In genomic region chr5:142215915-142216681, GRCh38 we compare ENCODE assay signal across 7 cellular contexts.
A peak's percentile ranks its signal among the peaks of the same experiment; 100 is the strongest.
DNase-seq lines count a peak whose midpoint lies in the region; ATAC-seq and TF ChIP-seq lines count a peak whose summit lies in the region.

No MANE protein-coding gene starts in this region.

- TF ChIP-seq POLR2A in transverse colon (IDR thresholded peaks at IDR 0.05) = no peak

- H3K27me3 ChIP-seq in brain microvascular endothelial cell (replicated peaks) (no peaks in the 10 kb centered on the region), transverse colon (no peaks in the 10 kb centered on the region)
- H3K27me3 ChIP-seq in naive thymus-derived CD4-positive, alpha-beta T cell (ENCODE audit: control insufficient read depth in 2 of 2, insufficient read depth in 2 of 2, low read length in 2 of 2) = no peaks in the 10 kb centered on the region

- no peaks in the 10 kb centered on the region for H3K36me3 Mint-ChIP-seq in naive thymus-derived CD4-positive, alpha-beta T cell

- no peaks in the 10 kb centered on the region for H3K36me3 ChIP-seq in brain microvascular endothelial cell (replicated peaks)
- no peaks in the 10 kb centered on the region for H3K36me3 ChIP-seq in transverse colon
- H3K36me3 ChIP-seq in naive thymus-derived CD4-positive, alpha-beta T cell (ENCODE audit: control insufficient read depth in 2 of 3, insufficient read depth in 3 of 3, low read length in 3 of 3) = no peaks in the 10 kb centered on the region

- TF ChIP-seq EP300 in transverse colon (IDR thresholded peaks at IDR 0.05; ENCODE audit: low read depth) = no peak

- CTCF ChIA-PET in naive thymus-derived CD4-positive, alpha-beta T cell (lab: Charles Lee) = no interaction called here

- peak; percentile 83 for DNase-seq in HT-29 (ENCODE audit: low spot score)
- DNase-seq in brain microvascular endothelial cell = peak; percentile 97
- peak in 1 of 2 donors; percentile 49 for DNase-seq in left colon
- DNase-seq in transverse colon = peak; percentile 47
- no peak for DNase-seq in naive thymus-derived CD4-positive, alpha-beta T cell

- H3K4me1 Mint-ChIP-seq in naive thymus-derived CD4-positive, alpha-beta T cell = peaks cover 4 to 8% (median 5%) of the 10 kb centered on the region in 7 donors

- ATAC-seq in left colon (peak; percentile 21), HG02759 (IDR thresholded peaks at IDR 0.05; ENCODE audit: unreplicated experiment) (no peak), HG02642 (IDR thresholded peaks at IDR 0.05; ENCODE audit: poor library complexity, unreplicated experiment) (no peak)
- ATAC-seq in naive thymus-derived CD4-positive, alpha-beta T cell = no peak

- H3K4me1 ChIP-seq in transverse colon = peaks cover 0 to 10% (median 7%) of the 10 kb centered on the region in 4 donors
- H3K4me1 ChIP-seq in naive thymus-derived CD4-positive, alpha-beta T cell (ENCODE audit: control insufficient read depth in 2 of 2, insufficient read depth in 2 of 2, low read length in 2 of 2) = no peaks in the 10 kb centered on the region

- no peaks in the 10 kb centered on the region for H3K9me3 ChIP-seq in transverse colon
- no peaks in the 10 kb centered on the region for H3K9me3 ChIP-seq in naive thymus-derived CD4-positive, alpha-beta T cell (ENCODE audit: control insufficient read depth in 2 of 3, low read length in 3 of 3)

- peak overlapping the region; percentile 53 for H3K27ac ChIP-seq in brain microvascular endothelial cell
- peak overlapping the region; percentile 66 to 77 (median 67) for H3K27ac ChIP-seq in transverse colon
- no peak overlapping the region for H3K27ac ChIP-seq in naive thymus-derived CD4-positive, alpha-beta T cell (ENCODE audit: low read depth, low read length)

- in situ Hi-C loops in brain microvascular endothelial cell (cut with HindIII; ENCODE audit: low pct_ligation_motif_present, low sequenced_read_pairs) (no loop called here), transverse colon (cut with MboI; ENCODE audit: low pct_ligation_motif_present in 1 of 4, low pct_unique_long_range_greater_than_20kb in 1 of 4, low sequenced_read_pairs in 3 of 4) (no loop called here)

- H3K9me3 Mint-ChIP-seq in naive thymus-derived CD4-positive, alpha-beta T cell = no peaks in the 10 kb centered on the region

- no peak overlapping the region for H3K27ac Mint-ChIP-seq in naive thymus-derived CD4-positive, alpha-beta T cell

- H3K4me3 Mint-ChIP-seq in naive thymus-derived CD4-positive, alpha-beta T cell = no peak overlapping the region

- WGBS in transverse colon (ENCODE audit: low coverage in 1 of 2), 2 donors = 66% methylated on average over 14 of the region's 14 CpGs; no CpG with 5 or more reads in 1 of the 2 donors

- H3K27me3 Mint-ChIP-seq in naive thymus-derived CD4-positive, alpha-beta T cell = peaks cover 0 to 3% (median 0%) of the 10 kb centered on the region in 5 donors

- POLR2A ChIA-PET in naive thymus-derived CD4-positive, alpha-beta T cell (lab: Charles Lee) = no interaction called here

- TF ChIP-seq CTCF in brain microvascular endothelial cell (IDR thresholded peaks at IDR 0.05; ENCODE audit: low read depth, low read length, missing control alignments) (peak; percentile 17), transverse colon (IDR thresholded peaks at IDR 0.05) (no peak)

- no peak overlapping the region for H3K4me3 ChIP-seq in brain microvascular endothelial cell (ENCODE audit: low read depth, low read length)
- H3K4me3 ChIP-seq in transverse colon = no peak overlapping the region
- H3K4me3 ChIP-seq in naive thymus-derived CD4-positive, alpha-beta T cell (ENCODE audit: low read length) = no peak overlapping the region

- intact Hi-C loops in left colon (cut with DNase I, micrococcal nuclease) (no loop called here), transverse colon (cut with DNase I; ENCODE audit: low total_unique reads) (no loop called here)
- intact Hi-C loops in naive thymus-derived CD4-positive, alpha-beta T cell (cut with micrococcal nuclease) = no loop called here

Comparison
In these comparisons a context has a peak if more than half of its experiments do, and no peak if none do; other contexts are left out.
1. DNase-seq: peak in HT-29 (single experiment), brain microvascular endothelial cell (single experiment) and transverse colon (single experiment); none in naive thymus-derived CD4-positive, alpha-beta T cell (0 of 9).